In genomic region chr9:20528253-20528652, GRCh38 we compare ENCODE assay signal across 20 cellular contexts.
"Had no signal": no experiment of that assay in that cellular context is flagged by ENCODE, and none has a peak within 500 bp of the region (broad histone marks: within the 10 kb centered on the region; RNA-seq: fewer than 3 reads in every experiment).

No MANE protein-coding gene starts in this region.

- H3K4me1 Mint-ChIP-seq: activated B cell treated with CpG ODN at 0.5 μM for 24 hours, neural crest cell had no signal

- H3K36me3 ChIP-seq: tibial nerve, vagina had no signal

- H3K4me1 ChIP-seq: tibial nerve, vagina had no signal

- H3K4me3 Mint-ChIP-seq: activated B cell treated with CpG ODN at 0.5 μM for 24 hours; activated T-helper 17 cell treated with anti-CD3 and anti-CD28 coated beads, Interleukin-2, amount 50 U/mL, for 72 hours; neural crest cell had no signal

- ATAC-seq: activated T-helper 17 cell treated with anti-CD3 and anti-CD28 coated beads, Interleukin-2, amount 50 U/mL, for 72 hours; left lobe of liver had no signal

- H3K27me3 ChIP-seq: tibial nerve, vagina had no signal

- H3K27me3 Mint-ChIP-seq: activated B cell treated with CpG ODN at 0.5 μM for 24 hours; activated T-helper 17 cell treated with anti-CD3 and anti-CD28 coated beads, Interleukin-2, amount 50 U/mL, for 72 hours had no signal

- H3K27ac Mint-ChIP-seq: activated B cell treated with CpG ODN at 0.5 μM for 24 hours; activated T-helper 17 cell treated with anti-CD3 and anti-CD28 coated beads, Interleukin-2, amount 50 U/mL, for 72 hours had no signal

- DNase-seq: activated B cell treated with CpG ODN at 0.5 μM for 24 hours; activated CD4-positive, alpha-beta T cell treated with anti-CD3 and anti-CD28 coated beads for 48 hours; activated naive CD4-positive, alpha-beta T cell; activated T-cell treated with anti-CD3 and anti-CD28 coated beads for 4 hours; cerebellar nuclear complex; cortex of kidney; erythroblast; foreskin melanocyte; glutamatergic neuron; hypothalamus; retina; stimulated activated CD4-positive, alpha-beta T cell treated with anti-CD3 and anti-CD28 coated beads, Interleukin-2, amount 100 ng/mL, for 24 hours; stimulated activated naive CD4-positive, alpha-beta T cell treated with Interleukin-2 at 50 U/mL for 16 hours; SW 1271 had no signal

- H3K27ac ChIP-seq: tibial nerve, vagina had no signal

- H3K9me3 Mint-ChIP-seq: activated B cell treated with CpG ODN at 0.5 μM for 24 hours; activated T-helper 17 cell treated with anti-CD3 and anti-CD28 coated beads, Interleukin-2, amount 50 U/mL, for 72 hours; neural crest cell had no signal

- H3K9me3 ChIP-seq: tibial nerve, vagina had no signal

- H3K4me3 ChIP-seq: lung, tibial nerve, vagina had no signal
